In the genomic region with DNA sequence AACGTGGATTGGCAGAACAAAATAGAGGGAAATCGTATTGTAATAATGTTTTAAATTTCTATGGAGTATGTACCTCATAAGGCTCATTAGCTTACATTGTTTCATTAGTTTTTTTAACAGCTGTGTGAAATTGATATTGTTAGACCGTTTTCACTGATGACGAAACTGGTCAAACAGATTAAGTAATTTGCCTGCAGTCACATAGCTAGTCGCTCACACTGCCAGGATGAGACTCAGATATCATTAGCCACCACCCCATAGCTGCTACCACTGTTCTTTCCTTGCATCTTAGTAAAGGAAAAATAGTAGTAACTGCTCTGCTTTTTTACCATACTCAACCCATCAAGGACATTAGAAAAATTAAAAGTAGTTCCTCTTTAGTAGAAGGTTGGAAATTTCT, we compare ENCODE assay signal across 2 cellular contexts.
TF ChIP-seq lines count a peak whose summit lies in the region.

No MANE protein-coding gene starts in this region.

TF ChIP-seq in liver, 16 proteins besides CTCF, POLR2A, EP300 and RAD21 (continued from another document):
- TF ChIP-seq, protein P1, sequence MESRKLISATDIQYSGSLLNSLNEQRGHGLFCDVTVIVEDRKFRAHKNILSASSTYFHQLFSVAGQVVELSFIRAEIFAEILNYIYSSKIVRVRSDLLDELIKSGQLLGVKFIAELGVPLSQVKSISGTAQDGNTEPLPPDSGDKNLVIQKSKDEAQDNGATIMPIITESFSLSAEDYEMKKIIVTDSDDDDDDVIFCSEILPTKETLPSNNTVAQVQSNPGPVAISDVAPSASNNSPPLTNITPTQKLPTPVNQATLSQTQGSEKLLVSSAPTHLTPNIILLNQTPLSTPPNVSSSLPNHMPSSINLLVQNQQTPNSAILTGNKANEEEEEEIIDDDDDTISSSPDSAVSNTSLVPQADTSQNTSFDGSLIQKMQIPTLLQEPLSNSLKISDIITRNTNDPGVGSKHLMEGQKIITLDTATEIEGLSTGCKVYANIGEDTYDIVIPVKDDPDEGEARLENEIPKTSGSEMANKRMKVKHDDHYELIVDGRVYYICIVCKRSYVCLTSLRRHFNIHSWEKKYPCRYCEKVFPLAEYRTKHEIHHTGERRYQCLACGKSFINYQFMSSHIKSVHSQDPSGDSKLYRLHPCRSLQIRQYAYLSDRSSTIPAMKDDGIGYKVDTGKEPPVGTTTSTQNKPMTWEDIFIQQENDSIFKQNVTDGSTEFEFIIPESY (IDR thresholded peaks at IDR 0.05): peak; percentile 22
- TF ChIP-seq FOXA1 (IDR thresholded peaks at IDR 0.05) (no peak), RXRA (IDR thresholded peaks at IDR 0.05) (peak in 1 of 2 donors; percentile 7)

TF ChIP-seq in HepG2, 621 proteins besides CTCF, POLR2A, EP300 and RAD21 (continued from another document):
- TF ChIP-seq, protein P2, sequence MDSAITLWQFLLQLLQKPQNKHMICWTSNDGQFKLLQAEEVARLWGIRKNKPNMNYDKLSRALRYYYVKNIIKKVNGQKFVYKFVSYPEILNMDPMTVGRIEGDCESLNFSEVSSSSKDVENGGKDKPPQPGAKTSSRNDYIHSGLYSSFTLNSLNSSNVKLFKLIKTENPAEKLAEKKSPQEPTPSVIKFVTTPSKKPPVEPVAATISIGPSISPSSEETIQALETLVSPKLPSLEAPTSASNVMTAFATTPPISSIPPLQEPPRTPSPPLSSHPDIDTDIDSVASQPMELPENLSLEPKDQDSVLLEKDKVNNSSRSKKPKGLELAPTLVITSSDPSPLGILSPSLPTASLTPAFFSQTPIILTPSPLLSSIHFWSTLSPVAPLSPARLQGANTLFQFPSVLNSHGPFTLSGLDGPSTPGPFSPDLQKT (CRISPR knock-in tag; IDR thresholded peaks at IDR 0.05; ENCODE audit: borderline replicate concordance): no peak
- no peak for TF ChIP-seq RFXANK (CRISPR knock-in tag; IDR thresholded peaks at IDR 0.05)
- TF ChIP-seq, protein P3, sequence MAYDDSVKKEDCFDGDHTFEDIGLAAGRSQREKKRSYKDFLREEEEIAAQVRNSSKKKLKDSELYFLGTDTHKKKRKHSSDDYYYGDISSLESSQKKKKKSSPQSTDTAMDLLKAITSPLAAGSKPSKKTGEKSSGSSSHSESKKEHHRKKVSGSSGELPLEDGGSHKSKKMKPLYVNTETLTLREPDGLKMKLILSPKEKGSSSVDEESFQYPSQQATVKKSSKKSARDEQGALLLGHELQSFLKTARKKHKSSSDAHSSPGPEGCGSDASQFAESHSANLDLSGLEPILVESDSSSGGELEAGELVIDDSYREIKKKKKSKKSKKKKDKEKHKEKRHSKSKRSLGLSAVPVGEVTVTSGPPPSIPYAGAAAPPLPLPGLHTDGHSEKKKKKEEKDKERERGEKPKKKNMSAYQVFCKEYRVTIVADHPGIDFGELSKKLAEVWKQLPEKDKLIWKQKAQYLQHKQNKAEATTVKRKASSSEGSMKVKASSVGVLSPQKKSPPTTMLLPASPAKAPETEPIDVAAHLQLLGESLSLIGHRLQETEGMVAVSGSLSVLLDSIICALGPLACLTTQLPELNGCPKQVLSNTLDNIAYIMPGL (CRISPR knock-in tag; IDR thresholded peaks at IDR 0.05; ENCODE audit: borderline replicate concordance in 1 of 2, low read depth in 1 of 2): no peak
- TF ChIP-seq KMT2B (CRISPR knock-in tag; IDR thresholded peaks at IDR 0.05): no peak
- TF ChIP-seq KDM6A (CRISPR knock-in tag; IDR thresholded peaks at IDR 0.05; ENCODE audit: low read depth): no peak
- no peak for TF ChIP-seq ZNF232 (CRISPR knock-in tag; IDR thresholded peaks at IDR 0.05; ENCODE audit: borderline replicate concordance)
- no peak for TF ChIP-seq ZKSCAN8 (CRISPR knock-in tag; IDR thresholded peaks at IDR 0.05; ENCODE audit: borderline replicate concordance)
- no peak for TF ChIP-seq PAWR (CRISPR knock-in tag; IDR thresholded peaks at IDR 0.05; ENCODE audit: borderline replicate concordance)
- TF ChIP-seq ETV5 (CRISPR knock-in tag; IDR thresholded peaks at IDR 0.05; ENCODE audit: borderline replicate concordance): no peak
- TF ChIP-seq SAFB2 (CRISPR knock-in tag; IDR thresholded peaks at IDR 0.05; ENCODE audit: borderline replicate concordance, low read depth): no peak
- TF ChIP-seq ZNF543 (CRISPR knock-in tag; IDR thresholded peaks at IDR 0.05): no peak
- TF ChIP-seq ZNF749 (CRISPR knock-in tag; IDR thresholded peaks at IDR 0.05; ENCODE audit: borderline replicate concordance): no peak
